1 cellular context compared by ENCODE assay signal in the genomic region with DNA sequence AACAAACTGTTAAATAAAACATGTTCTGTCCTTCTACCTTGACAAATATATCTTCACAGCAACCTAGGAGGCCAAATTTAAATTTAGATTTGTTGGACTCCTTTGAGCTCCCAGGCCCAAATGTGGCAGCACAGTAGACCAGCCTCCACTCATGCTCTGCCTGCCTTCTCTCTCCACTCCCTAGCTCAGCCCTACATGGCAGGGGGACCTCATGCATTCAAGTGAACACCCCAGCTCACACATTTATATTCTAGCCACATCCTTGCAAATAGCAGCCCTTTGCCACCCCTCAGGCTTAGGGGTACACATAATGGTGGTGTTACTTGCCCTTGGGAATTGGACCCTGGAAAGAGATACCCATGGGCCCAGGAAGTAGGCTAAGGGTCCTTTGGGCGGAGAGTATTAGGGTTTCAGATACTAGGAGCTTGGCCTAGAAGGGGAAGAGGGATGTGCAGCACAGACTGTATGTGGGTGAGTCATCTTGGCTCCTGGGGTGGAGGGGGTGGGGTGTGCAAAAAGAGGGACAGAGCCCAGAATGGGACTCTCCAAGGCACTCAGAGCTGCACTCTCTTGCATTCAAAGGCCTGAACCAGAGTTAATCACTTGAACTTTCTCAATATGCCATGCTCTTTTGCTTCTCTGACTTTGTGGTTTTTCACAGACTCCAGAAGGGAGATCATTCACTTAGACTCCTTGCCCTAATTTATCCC.
TF ChIP-seq lines count a peak whose summit lies in the region.

No MANE protein-coding gene starts in this region.

TF ChIP-seq in GM12878, 131 proteins besides CTCF, POLR2A, EP300 and RAD21 (continued from another document):
- TF ChIP-seq, protein P1, sequence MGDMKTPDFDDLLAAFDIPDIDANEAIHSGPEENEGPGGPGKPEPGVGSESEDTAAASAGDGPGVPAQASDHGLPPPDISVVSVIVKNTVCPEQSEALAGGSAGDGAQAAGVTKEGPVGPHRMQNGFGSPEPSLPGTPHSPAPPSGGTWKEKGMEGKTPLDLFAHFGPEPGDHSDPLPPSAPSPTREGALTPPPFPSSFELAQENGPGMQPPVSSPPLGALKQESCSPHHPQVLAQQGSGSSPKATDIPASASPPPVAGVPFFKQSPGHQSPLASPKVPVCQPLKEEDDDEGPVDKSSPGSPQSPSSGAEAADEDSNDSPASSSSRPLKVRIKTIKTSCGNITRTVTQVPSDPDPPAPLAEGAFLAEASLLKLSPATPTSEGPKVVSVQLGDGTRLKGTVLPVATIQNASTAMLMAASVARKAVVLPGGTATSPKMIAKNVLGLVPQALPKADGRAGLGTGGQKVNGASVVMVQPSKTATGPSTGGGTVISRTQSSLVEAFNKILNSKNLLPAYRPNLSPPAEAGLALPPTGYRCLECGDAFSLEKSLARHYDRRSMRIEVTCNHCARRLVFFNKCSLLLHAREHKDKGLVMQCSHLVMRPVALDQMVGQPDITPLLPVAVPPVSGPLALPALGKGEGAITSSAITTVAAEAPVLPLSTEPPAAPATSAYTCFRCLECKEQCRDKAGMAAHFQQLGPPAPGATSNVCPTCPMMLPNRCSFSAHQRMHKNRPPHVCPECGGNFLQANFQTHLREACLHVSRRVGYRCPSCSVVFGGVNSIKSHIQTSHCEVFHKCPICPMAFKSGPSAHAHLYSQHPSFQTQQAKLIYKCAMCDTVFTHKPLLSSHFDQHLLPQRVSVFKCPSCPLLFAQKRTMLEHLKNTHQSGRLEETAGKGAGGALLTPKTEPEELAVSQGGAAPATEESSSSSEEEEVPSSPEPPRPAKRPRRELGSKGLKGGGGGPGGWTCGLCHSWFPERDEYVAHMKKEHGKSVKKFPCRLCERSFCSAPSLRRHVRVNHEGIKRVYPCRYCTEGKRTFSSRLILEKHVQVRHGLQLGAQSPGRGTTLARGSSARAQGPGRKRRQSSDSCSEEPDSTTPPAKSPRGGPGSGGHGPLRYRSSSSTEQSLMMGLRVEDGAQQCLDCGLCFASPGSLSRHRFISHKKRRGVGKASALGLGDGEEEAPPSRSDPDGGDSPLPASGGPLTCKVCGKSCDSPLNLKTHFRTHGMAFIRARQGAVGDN (IDR thresholded peaks at IDR 0.05): peak; percentile 53; the same call in 1 of the 2 replicates
- TF ChIP-seq NFYA (IDR thresholded peaks at IDR 0.05; ENCODE audit: borderline replicate concordance, low read depth, low read length): no peak
- TF ChIP-seq SPI1 (IDR thresholded peaks at IDR 0.05; ENCODE audit: borderline replicate concordance, insufficient read depth, low read depth, low read length): peak; percentile 35; the same call in 1 of the 2 replicates
- peak; percentile 32 to 59; a peak in 2 of 4 replicates for TF ChIP-seq IKZF2 (IDR thresholded peaks at IDR 0.05)
- TF ChIP-seq IKZF1 (conservative IDR thresholded peaks at IDR 0.05): peak; percentile 32; the same call in 1 of the 2 replicates
- no peak for TF ChIP-seq WRNIP1 (IDR thresholded peaks at IDR 0.05; ENCODE audit: borderline replicate concordance, low read depth, low read length)
TF ChIP-seq in GM12878: peak in this region for 5.
